ENCODE assay signal across 1 cellular context in genomic region chr2:69643602-69644505, GRCh38.
TF ChIP-seq lines count a peak whose summit lies in the region.

Gene AAK1, minus strand, starts transcription at chr2:69643739. Its CDS starts 699 bp downstream, at chr2:69643040.

TF ChIP-seq in HepG2, 621 proteins besides CTCF, POLR2A, EP300 and RAD21 (continued from another document and continues in another):
- no peak for TF ChIP-seq ZNF280D (CRISPR knock-in tag; IDR thresholded peaks at IDR 0.05)
- peak; percentile 82 for TF ChIP-seq ZSCAN9 (CRISPR knock-in tag; IDR thresholded peaks at IDR 0.05; ENCODE audit: borderline replicate concordance)
- 0 out of 2 replicates have a peak, but pooled peaks have one; percentile 7 for TF ChIP-seq MYNN (CRISPR knock-in tag; IDR thresholded peaks at IDR 0.05; ENCODE audit: low read depth)
- TF ChIP-seq TRIM22 (IDR thresholded peaks at IDR 0.05), result no peak
- TF ChIP-seq AKAP8 (CRISPR knock-in tag; IDR thresholded peaks at IDR 0.05), result no peak
- TF ChIP-seq ZNF30 (CRISPR knock-in tag; IDR thresholded peaks at IDR 0.05), result no peak
- TF ChIP-seq CREB1 (IDR thresholded peaks at IDR 0.05), result no peak
- 0 out of 2 replicates have a peak, but pooled peaks have one; percentile 21 for TF ChIP-seq CREB1 (CRISPR knock-in tag; IDR thresholded peaks at IDR 0.05)
- peak; percentile 79 for TF ChIP-seq ARNT2 (CRISPR knock-in tag; IDR thresholded peaks at IDR 0.05; ENCODE audit: low read depth)
- TF ChIP-seq PHF20 (CRISPR knock-in tag; IDR thresholded peaks at IDR 0.05), result peak; percentile 88
- TF ChIP-seq ZBTB37 (CRISPR knock-in tag; IDR thresholded peaks at IDR 0.05), result 0 out of 2 replicates have a peak, but pooled peaks have one; percentile 22
- 0 out of 2 replicates have a peak, but pooled peaks have one; percentile 13 for TF ChIP-seq ZFP1 (CRISPR knock-in tag; IDR thresholded peaks at IDR 0.05)
- TF ChIP-seq ZNF609 (CRISPR knock-in tag; IDR thresholded peaks at IDR 0.05; ENCODE audit: borderline replicate concordance), result peak; percentile 58; the same call in 1 of the 2 replicates
- TF ChIP-seq HCFC1 (IDR thresholded peaks at IDR 0.05; ENCODE audit: low read depth, low read length), result peak; percentile 78
- peak; percentile 73 for TF ChIP-seq EED (CRISPR knock-in tag; IDR thresholded peaks at IDR 0.05)
- TF ChIP-seq ZNF652 (CRISPR knock-in tag; IDR thresholded peaks at IDR 0.05; ENCODE audit: borderline replicate concordance, low read depth), result 0 out of 2 replicates have a peak, but pooled peaks have one; percentile 11
- peak; percentile 96 for TF ChIP-seq ZBTB14 (CRISPR knock-in tag; IDR thresholded peaks at IDR 0.05)
- no peak for TF ChIP-seq SOX6 (IDR thresholded peaks at IDR 0.05)
- peak; percentile 54; the same call in 1 of the 2 replicates for TF ChIP-seq SOX6 (CRISPR knock-in tag; IDR thresholded peaks at IDR 0.05)
- peak; percentile 71 for TF ChIP-seq ESRRA (CRISPR knock-in tag; IDR thresholded peaks at IDR 0.05; ENCODE audit: low read depth)
- no peak for TF ChIP-seq ZSCAN20 (CRISPR knock-in tag; IDR thresholded peaks at IDR 0.05; ENCODE audit: borderline replicate concordance)
- TF ChIP-seq ZNF274 (CRISPR knock-in tag; IDR thresholded peaks at IDR 0.05), result peak; percentile 43; the same call in 1 of the 2 replicates
- TF ChIP-seq TIGD3 (CRISPR knock-in tag; IDR thresholded peaks at IDR 0.05; ENCODE audit: borderline replicate concordance), result no peak; the same call in 1 of the 2 replicates
- peak; percentile 76; the same call in 1 of the 2 replicates for TF ChIP-seq ZNF772 (CRISPR knock-in tag; IDR thresholded peaks at IDR 0.05)
- peak; percentile 70 for TF ChIP-seq ZBTB40 (IDR thresholded peaks at IDR 0.05)
- no peak; the same call in 1 of the 2 replicates for TF ChIP-seq ZBTB40 (CRISPR knock-in tag; IDR thresholded peaks at IDR 0.05)
- peak; percentile 81 for TF ChIP-seq ZNF616 (CRISPR knock-in tag; IDR thresholded peaks at IDR 0.05; ENCODE audit: low read depth)
- no peak for TF ChIP-seq ZKSCAN5 (CRISPR knock-in tag; IDR thresholded peaks at IDR 0.05)
- TF ChIP-seq FIP1L1 (IDR thresholded peaks at IDR 0.05; ENCODE audit: borderline replicate concordance, insufficient read depth, low read depth, low read length), result no peak
- TF ChIP-seq TBP (CRISPR knock-in tag; IDR thresholded peaks at IDR 0.05), result no peak
- TF ChIP-seq ZNF235 (CRISPR knock-in tag; IDR thresholded peaks at IDR 0.05; ENCODE audit: borderline replicate concordance), result peak; percentile 85; the same call in 1 of the 2 replicates
- no peak for TF ChIP-seq GLMP (CRISPR knock-in tag; IDR thresholded peaks at IDR 0.05; ENCODE audit: borderline replicate concordance)
